ENCODE assay signal across 1 cellular context in genomic region chr10:14560274-14560673, GRCh38.
TF ChIP-seq lines count a peak whose summit lies in the region.

No MANE protein-coding gene starts in this region.

TF ChIP-seq in GM12878, 131 proteins besides CTCF, POLR2A, EP300 and RAD21:
- peak; percentile 83 for TF ChIP-seq CREB1 (IDR thresholded peaks at IDR 0.05; ENCODE audit: low read depth)
- peak; percentile 78 for TF ChIP-seq YY1 (IDR thresholded peaks at IDR 0.05; ENCODE audit: low read depth, low read length)
- no peak for TF ChIP-seq ZNF592 (IDR thresholded peaks at IDR 0.05)
- TF ChIP-seq BHLHE40 (IDR thresholded peaks at IDR 0.05; ENCODE audit: borderline replicate concordance in 1 of 2, low read depth in 2 of 2, low read length in 1 of 2), result peak in 1 of 2 experiments; percentile 11; a peak in 1 of 4 replicates
- TF ChIP-seq POLR2AphosphoS2 (IDR thresholded peaks at IDR 0.05; ENCODE audit: low read depth, low read length), result no peak
- no peak for TF ChIP-seq CHD2 (IDR thresholded peaks at IDR 0.05; ENCODE audit: borderline replicate concordance, low read depth, low read length)
- TF ChIP-seq CREM (IDR thresholded peaks at IDR 0.05; ENCODE audit: low read depth), result peak; percentile 71
- TF ChIP-seq SMC3 (IDR thresholded peaks at IDR 0.05; ENCODE audit: borderline replicate concordance, low read length), result peak; percentile 31; the same call in 1 of the 2 replicates
